Comparison of ENCODE assay signal across 22 cellular contexts in genomic region chr22:43274595-43275240, GRCh38.
"Had no signal": no experiment of that assay in that cellular context is flagged by ENCODE, and none has a peak within 500 bp of the region (broad histone marks: within the 10 kb centered on the region; RNA-seq: fewer than 3 reads in every experiment).

No MANE protein-coding gene starts in this region.

- H3K4me1 ChIP-seq: body of pancreas, gastrocnemius medialis, right atrium auricular region had no signal

- H3K9me3 Mint-ChIP-seq: activated naive CD4-positive, alpha-beta T cell treated with anti-CD3 and anti-CD28 coated beads, Interleukin-2, amount 50 U/mL, for 24 hours; activated T-helper 1 cell treated with anti-CD3 and anti-CD28 coated beads, Interleukin-12 subunit alpha, Interleukin-12 subunit beta, Interleukin-2, Interleukin-4 antibody, amounts not matched to agents 30 ng/mL and 10 ng/mL and 1 ng/mL, durations not matched to agents 14 hours and 24 hours and 36 hours; naive thymus-derived CD8-positive, alpha-beta T cell; neural crest cell; stimulated activated memory B cell treated with anti-CD40 and anti-IgM and Interleukin-4, amounts not matched to agents 10 μg/mL and 1 μg/mL and 100 μg/mL, for 72 hours; stimulated activated naive CD8-positive, alpha-beta T cell treated with anti-CD3 and anti-CD28 coated beads, Interleukin-15, amount 100 ng/mL, for 72 hours had no signal

- H3K4me2 ChIP-seq: smooth muscle cell had no signal

- H3K9me3 ChIP-seq: body of pancreas, gastrocnemius medialis, right atrium auricular region, upper lobe of right lung had no signal

- H3K36me3 Mint-ChIP-seq: activated naive CD4-positive, alpha-beta T cell treated with anti-CD3 and anti-CD28 coated beads, Interleukin-2, amount 50 U/mL, for 24 hours; naive thymus-derived CD8-positive, alpha-beta T cell; stimulated activated memory B cell treated with anti-CD40 and anti-IgM and Interleukin-4, amounts not matched to agents 10 μg/mL and 1 μg/mL and 100 μg/mL, for 72 hours had no signal

- H3K27me3 ChIP-seq: body of pancreas, gastrocnemius medialis, right atrium auricular region, upper lobe of right lung had no signal

- ATAC-seq: stimulated activated memory B cell treated with anti-CD40 and anti-IgM and Interleukin-4, amounts not matched to agents 10 μg/mL and 1 μg/mL and 100 μg/mL, for 72 hours had no signal

- H3K27ac ChIP-seq: body of pancreas, cardiac muscle cell, coronary artery, dorsolateral prefrontal cortex, gastrocnemius medialis, right atrium auricular region, upper lobe of right lung, VCaP had no signal

- DNase-seq: aorta, cerebellar nuclear complex, gastrocnemius medialis, left cardiac atrium, left ventricle myocardium superior, occipital lobe, T-helper 9 cell, upper lobe of right lung had no signal

- H3K4me3 ChIP-seq: body of pancreas, cardiac muscle cell, coronary artery, dorsolateral prefrontal cortex, gastrocnemius medialis, right atrium auricular region, smooth muscle cell, upper lobe of right lung had no signal

- H3K27ac Mint-ChIP-seq: activated naive CD4-positive, alpha-beta T cell treated with anti-CD3 and anti-CD28 coated beads, Interleukin-2, amount 50 U/mL, for 24 hours; naive thymus-derived CD8-positive, alpha-beta T cell; stimulated activated memory B cell treated with anti-CD40 and anti-IgM and Interleukin-4, amounts not matched to agents 10 μg/mL and 1 μg/mL and 100 μg/mL, for 72 hours; stimulated activated naive CD8-positive, alpha-beta T cell treated with anti-CD3 and anti-CD28 coated beads, Interleukin-15, amount 100 ng/mL, for 72 hours had no signal

- H3K36me3 ChIP-seq: cardiac muscle cell, gastrocnemius medialis, right atrium auricular region, upper lobe of right lung had no signal

- FAIRE-seq: TTC549 had no signal
